In genomic region chr11:65420506-65421203, GRCh38 we compare ENCODE assay signal across 8 cellular contexts. TPM values are rescaled to one million over a fixed set of nuclear protein-coding genes. Genes with fewer than 3 reads are reported as not detected.
DNase-seq lines count a peak whose midpoint lies in the region; ATAC-seq, FAIRE-seq and TF ChIP-seq lines count a peak whose summit lies in the region.

No MANE protein-coding gene starts in this region.

- no peak overlapping the region for H3K23ac ChIP-seq in mesendoderm (ENCODE audit: low read length)

- BruUV-seq in GM12878 (replicated peaks; lab: Mats Ljungman, UMichigan), result no TSS peak

- H3K56ac ChIP-seq in mesendoderm (ENCODE audit: low read length), result peak overlapping the region; percentile 92

- no peak for TF ChIP-seq RAD21 in GM12878 (IDR thresholded peaks at IDR 0.05; ENCODE audit: insufficient read depth, low read depth, low read length)

- no peak for TF ChIP-seq EP300 in GM12878 (IDR thresholded peaks at IDR 0.05; ENCODE audit: borderline replicate concordance in 1 of 2, control insufficient read depth in 1 of 2, low read depth in 2 of 2, low read length in 2 of 2)

- H2AFZ ChIP-seq in GM12878 (ENCODE audit: control insufficient read depth, low read depth, low read length), result no peak overlapping the region

- no peaks in the 10 kb centered on the region for H3K27me3 Mint-ChIP-seq in activated naive CD4-positive, alpha-beta T cell treated with anti-CD3 and anti-CD28 coated beads, Interleukin-2, amount 50 U/mL, for 24 hours

- H3K27ac Mint-ChIP-seq in activated naive CD4-positive, alpha-beta T cell treated with anti-CD3 and anti-CD28 coated beads, Interleukin-2, amount 50 U/mL, for 24 hours, result peak overlapping the region; percentile 97

- intact Hi-C loops in GM12878 (cut with micrococcal nuclease; ENCODE audit: unreplicated experiment), result loop anchor here (5.0 kb wide), 1 partner anchor 37 kb away; no protein-coding TSS in a partner anchor

- no peak for ATAC-seq in GM12878

- in situ Hi-C loops in GM12878 (cut with MboI) (loop anchor here (10.0 kb wide), 1 partner anchor 556 kb away; no protein-coding TSS in a partner anchor), G401 (cut with HindIII; ENCODE audit: low sequenced_read_pairs) (no loop called here)

- RAD21 ChIA-PET in GM12878 (lab: Charles Lee; ENCODE audit: unreplicated experiment), result interaction anchor here (0.5 to 15.3 kb wide), 12 partner anchors 10 to 167 kb away, joined by 3 to 282 read pairs (median 10); partner anchors contain the start of gene MALAT1

- H2BK120ac ChIP-seq in mesendoderm (ENCODE audit: low read depth, low read length), result peak overlapping the region; percentile 48

- peak overlapping the region; percentile 97 for H3K18ac ChIP-seq in mesendoderm (ENCODE audit: low read length)

- peak overlapping the region; percentile 99 for H3K9ac ChIP-seq in GM12878 (ENCODE audit: control insufficient read depth, insufficient read depth, low read length)
- H3K9ac ChIP-seq in mesendoderm (ENCODE audit: low read length), result peak overlapping the region; percentile 44

- peaks cover 17% of the 10 kb centered on the region for H3K36me3 Mint-ChIP-seq in activated naive CD4-positive, alpha-beta T cell treated with anti-CD3 and anti-CD28 coated beads, Interleukin-2, amount 50 U/mL, for 24 hours

- peaks cover 96% of the 10 kb centered on the region for H3K79me2 ChIP-seq in GM12878 (ENCODE audit: control insufficient read depth, insufficient read depth, low read length)
- H3K79me2 ChIP-seq in mesendoderm (ENCODE audit: control insufficient read depth, insufficient read depth, low read length), result peaks cover 29% of the 10 kb centered on the region

- CTCF ChIA-PET in GM12878 (lab: Yijun Ruan, JAX), result interaction anchor here (0.7 to 15.3 kb wide), 17 partner anchors 8 to 87 kb away, joined by 3 to 362 read pairs (median 4); partner anchors contain the start of gene MALAT1

- no peaks in the 10 kb centered on the region for H3K9me3 Mint-ChIP-seq in activated naive CD4-positive, alpha-beta T cell treated with anti-CD3 and anti-CD28 coated beads, Interleukin-2, amount 50 U/mL, for 24 hours

- H2BK5ac ChIP-seq in mesendoderm (ENCODE audit: low read length), result peak overlapping the region; percentile 64

- H4K20me1 ChIP-seq in GM12878 (ENCODE audit: control insufficient read depth, insufficient read depth), result peaks cover 18% of the 10 kb centered on the region

- peak overlapping the region; percentile 96 for H3K4me3 Mint-ChIP-seq in activated naive CD4-positive, alpha-beta T cell treated with anti-CD3 and anti-CD28 coated beads, Interleukin-2, amount 50 U/mL, for 24 hours

- no peaks in the 10 kb centered on the region for H3K9me3 ChIP-seq in GM12878 (replicated peaks; ENCODE audit: control insufficient read depth, insufficient read depth, low read length)

- H3K27ac ChIP-seq in GM12878 (ENCODE audit: control insufficient read depth, insufficient read depth) (peak overlapping the region; percentile 100), mesendoderm (ENCODE audit: low read depth, low read length) (peak overlapping the region; percentile 93), urinary bladder (ENCODE audit: low read depth) (peak overlapping the region; percentile 96)

- peak overlapping the region; percentile 99 for H3K4ac ChIP-seq in mesendoderm (ENCODE audit: low read depth, low read length)

- H3K4me1 Mint-ChIP-seq in activated naive CD4-positive, alpha-beta T cell treated with anti-CD3 and anti-CD28 coated beads, Interleukin-2, amount 50 U/mL, for 24 hours, result peaks cover 44% of the 10 kb centered on the region

- no peaks in the 10 kb centered on the region for H3K27me3 ChIP-seq in GM12878 (replicated peaks in 1 of 2; ENCODE audit: control insufficient read depth in 2 of 2, insufficient read depth in 2 of 2, low read length in 1 of 2)
- no peaks in the 10 kb centered on the region for H3K27me3 ChIP-seq in mesendoderm (ENCODE audit: insufficient read depth, low read length, poor library complexity)

- H3K79me1 ChIP-seq in mesendoderm (ENCODE audit: low read length), result peaks cover 15% of the 10 kb centered on the region

- POLR2A ChIA-PET in GM12878 (lab: Charles Lee), result interaction anchor here (0.6 to 13.6 kb wide), 26 partner anchors 10 to 217 kb away, joined by 3 to 323 read pairs (median 4); partner anchors contain the start of genes FRMD8, MALAT1, SIPA1 and SLC25A45

- H3K4me1 ChIP-seq in GM12878 (ENCODE audit: control insufficient read depth, insufficient read depth, low read length) (peaks cover 51% of the 10 kb centered on the region), mesendoderm (ENCODE audit: control insufficient read depth, low read depth, low read length) (peaks cover 45% of the 10 kb centered on the region), urinary bladder (ENCODE audit: insufficient read depth) (no peaks in the 10 kb centered on the region)

- H3K36me3 ChIP-seq in GM12878 (ENCODE audit: control insufficient read depth in 2 of 2, insufficient read depth in 2 of 2, low read length in 1 of 2) (no peaks in the 10 kb centered on the region), mesendoderm (ENCODE audit: control insufficient read depth, insufficient read depth, low read length) (no peaks in the 10 kb centered on the region), urinary bladder (ENCODE audit: insufficient read depth) (no peaks in the 10 kb centered on the region)

- WGBS in GM12878 (ENCODE audit: insufficient coverage, insufficient replicate concordance, low lambda C conversion rate, missing lambda C conversion rate), result 0% methylated on average over 6 of the region's 6 CpGs
- no CpG with 5 or more reads among the region's 6 CpGs for WGBS in mesendoderm (ENCODE audit: extremely low coverage, insufficient coverage, low lambda C conversion rate)
- WGBS in urinary bladder, result 38% methylated on average over 6 of the region's 6 CpGs

- H3K4me2 ChIP-seq in GM12878 (ENCODE audit: control insufficient read depth, insufficient read depth) (peak overlapping the region; percentile 100), mesendoderm (ENCODE audit: low read length) (no peak overlapping the region)

- no peak overlapping the region for H4K8ac ChIP-seq in mesendoderm (ENCODE audit: low read depth, low read length)

- H3K4me3 ChIP-seq in GM12878 (peak overlapping the region; percentile 95), mesendoderm (ENCODE audit: low read length) (no peak overlapping the region), urinary bladder (ENCODE audit: low read depth, low read length) (no peak overlapping the region)

- H2BK15ac ChIP-seq in mesendoderm (replicated peaks; ENCODE audit: low read depth), result peak overlapping the region; percentile 21

- no peak overlapping the region for H4K5ac ChIP-seq in mesendoderm (ENCODE audit: low read length)

- SMC1A ChIA-PET in GM12878 (lab: Charles Lee; ENCODE audit: uncharacterized antibody, unreplicated experiment), result interaction anchor here (0.8 to 12.7 kb wide), 16 partner anchors 9 to 192 kb away, joined by 3 to 232 read pairs (median 8); partner anchors contain the start of gene MALAT1

- no peak for FAIRE-seq in GM12878 (lab: Jason Lieb, UNC)

- no peak for TF ChIP-seq CTCF in GM12878 (IDR thresholded peaks at IDR 0.05 in 2 of 3, conservative IDR thresholded peaks at IDR 0.05 in 1 of 3; ENCODE audit: control insufficient read depth in 2 of 3, extremely low read depth in 1 of 3, insufficient read depth in 1 of 3, low read depth in 3 of 3, low read length in 3 of 3)

- peak overlapping the region; percentile 98 for H2AK5ac ChIP-seq in mesendoderm (ENCODE audit: low read length)

- TF ChIP-seq POLR2A in GM12878 (IDR thresholded peaks at IDR 0.05; ENCODE audit: low read depth, low read length), result no peak; the same call in 1 of the 2 replicates

- no peak for DNase-seq in activated naive CD4-positive, alpha-beta T cell treated with Interleukin-2 at 50 U/mL for 16 hours
- no peak for DNase-seq in GM12878 (ENCODE audit: low read depth, low spot score)
- no peak for DNase-seq in mesendoderm
- no peak for DNase-seq in NCI-H2081 (lab: John Stamatoyannopoulos, UW)
- DNase-seq in G401 (ENCODE audit: low spot score), result no peak
- DNase-seq in NCI-H1436 treated with DMSO at 0.1 percent for 48 hours (lab: John Stamatoyannopoulos, UW), result no peak

RNA-seq across cellular contexts. Expression of gene NEAT1, which starts 1.9 kb away (rescaled TPM):
- total RNA-seq in GM12878 (2013; cell fraction: nucleolus; rRNA removed), result 259 and 262 TPM in 2 replicates
- total RNA-seq in GM12878 (2014; rRNA removed) (13.6 and 14.0 TPM in 2 replicates), GM12878 (2014; rRNA removed; fragmentation: Illumina TruSeq; extraction: Trizol) (40.5 and 44.2 TPM in 2 replicates), GM12878 (2021) (174 and 225 TPM in 2 replicates), urinary bladder (104 TPM)
- 275 TPM for polyA plus RNA-seq in GM12878 (2011; ENCODE audit: low read depth)
- polyA plus RNA-seq in GM12878 (2011; rRNA removed) (151 and 247 TPM in 2 replicates), GM12878 (2014; fragmentation: Illumina TruSeq; extraction: Trizol) (167 and 254 TPM in 2 replicates), GM12878 (2014; fragmentation: Nextera tagmentation; extraction: Ambion mirVana) (10 to 100 TPM; 24.3 to 98.2 TPM), GM12878 (2014; rRNA removed) (314 and 328 TPM in 2 replicates), GM12878 (2016; fragmentation: Nextera tagmentation; extraction: Ambion mirVana) (10 to 100 TPM; 27.7 to 28.3 TPM), urinary bladder (450 TPM)
- polyA plus RNA-seq in GM12878 (2011; cell fraction: cytosol; rRNA removed), result 64.2 and 104 TPM in 2 replicates
- polyA plus RNA-seq in GM12878 (2011; cell fraction: nucleus; rRNA removed), result 342 and 617 TPM in 2 replicates
- polyA plus RNA-seq in GM12878 (2012), result 284 and 343 TPM in 2 replicates
- 72.0 and 79.5 TPM in 2 replicates for polyA minus RNA-seq in GM12878 (2011; rRNA and poly(A)+ RNA removed)
- 13.8 and 14.9 TPM in 2 replicates for polyA minus RNA-seq in GM12878 (2011; cell fraction: cytosol; rRNA and poly(A)+ RNA removed)
- polyA minus RNA-seq in GM12878 (2011; cell fraction: nucleus; rRNA and poly(A)+ RNA removed), result 125 and 169 TPM in 2 replicates
- polyA plus RNA-seq in mesendoderm (2013, experiment 1 of 2), result 3.7 TPM
- polyA plus RNA-seq in mesendoderm (2013, experiment 2 of 2), result 4.5 TPM
- 4.4 and 12.4 TPM in 2 replicates for total RNA-seq in G401 (2014; rRNA removed; shearing (Covaris generic))

RNA-seq across cellular contexts. Expression of gene FRMD8, which starts 34.2 kb away (rescaled TPM):
- 52.5 and 60.5 TPM in 2 replicates for total RNA-seq in GM12878 (2013; cell fraction: nucleolus; rRNA removed)
- total RNA-seq in GM12878 (2014; rRNA removed), result 40.9 and 47.5 TPM in 2 replicates
- total RNA-seq in GM12878 (2014; rRNA removed; fragmentation: Illumina TruSeq; extraction: Trizol), result 12.2 and 14.3 TPM in 2 replicates
- total RNA-seq in GM12878 (2021), result 65.1 and 69.4 TPM in 2 replicates
- 8.2 TPM for polyA plus RNA-seq in GM12878 (2011; ENCODE audit: low read depth)
- polyA plus RNA-seq in GM12878 (2011; rRNA removed), result 8.0 and 18.4 TPM in 2 replicates
- polyA plus RNA-seq in GM12878 (2011; cell fraction: cytosol; rRNA removed), result 28.1 and 42.6 TPM in 2 replicates
- polyA plus RNA-seq in GM12878 (2011; cell fraction: nucleus; rRNA removed), result 58.9 and 140 TPM in 2 replicates
- polyA plus RNA-seq in GM12878 (2012), result 14.9 and 21.0 TPM in 2 replicates
- polyA plus RNA-seq in GM12878 (2014; fragmentation: Illumina TruSeq; extraction: Trizol), result 6.6 and 14.0 TPM in 2 replicates
- 1 to 10 TPM; 8.3 TPM for polyA plus RNA-seq in GM12878 (2014; fragmentation: Nextera tagmentation; extraction: Ambion mirVana)
- polyA plus RNA-seq in GM12878 (2014; rRNA removed), result 53.8 and 55.9 TPM in 2 replicates
- 10 to 100 TPM; 37.7 to 42.4 TPM for polyA plus RNA-seq in GM12878 (2016; fragmentation: Nextera tagmentation; extraction: Ambion mirVana)
- 26.0 and 32.5 TPM in 2 replicates for polyA minus RNA-seq in GM12878 (2011; rRNA and poly(A)+ RNA removed)
- polyA minus RNA-seq in GM12878 (2011; cell fraction: cytosol; rRNA and poly(A)+ RNA removed), result 21.4 and 21.8 TPM in 2 replicates
- polyA minus RNA-seq in GM12878 (2011; cell fraction: nucleus; rRNA and poly(A)+ RNA removed), result 33.6 and 61.0 TPM in 2 replicates
- polyA plus RNA-seq in mesendoderm (2013, experiment 1 of 2), result 10.9 TPM
- 10.4 TPM for polyA plus RNA-seq in mesendoderm (2013, experiment 2 of 2)
- 17.3 TPM for total RNA-seq in urinary bladder
- polyA plus RNA-seq in urinary bladder, result 26.3 TPM
- 31.1 and 40.1 TPM in 2 replicates for total RNA-seq in G401 (2014; rRNA removed; shearing (Covaris generic))

RNA-seq across cellular contexts. Expression of gene SLC25A45, which starts 38.2 kb away (rescaled TPM):
- total RNA-seq in GM12878 (2013; cell fraction: nucleolus; rRNA removed), result 23.1 and 23.7 TPM in 2 replicates
- total RNA-seq in GM12878 (2014; rRNA removed) (19.4 and 22.8 TPM in 2 replicates), GM12878 (2014; rRNA removed; fragmentation: Illumina TruSeq; extraction: Trizol) (10.8 and 13.1 TPM in 2 replicates), GM12878 (2021) (28.6 and 29.1 TPM in 2 replicates), urinary bladder (5.0 TPM)
- 10.7 TPM for polyA plus RNA-seq in GM12878 (2011; ENCODE audit: low read depth)
- polyA plus RNA-seq in GM12878 (2011; rRNA removed) (9.2 and 15.4 TPM in 2 replicates), GM12878 (2014; fragmentation: Illumina TruSeq; extraction: Trizol) (15.5 and 17.8 TPM in 2 replicates), GM12878 (2014; fragmentation: Nextera tagmentation; extraction: Ambion mirVana) (1 to 10 TPM; 4.1 to 9.7 TPM), GM12878 (2014; rRNA removed) (33.7 and 35.5 TPM in 2 replicates), GM12878 (2016; fragmentation: Nextera tagmentation; extraction: Ambion mirVana) (10 to 100 TPM; 31.0 to 35.2 TPM), urinary bladder (4.3 TPM)
- 20.7 and 25.7 TPM in 2 replicates for polyA plus RNA-seq in GM12878 (2011; cell fraction: cytosol; rRNA removed)
- 46.7 and 57.3 TPM in 2 replicates for polyA plus RNA-seq in GM12878 (2011; cell fraction: nucleus; rRNA removed)
- polyA plus RNA-seq in GM12878 (2012), result 17.8 and 25.4 TPM in 2 replicates
- polyA minus RNA-seq in GM12878 (2011; rRNA and poly(A)+ RNA removed), result 3.9 and 9.1 TPM in 2 replicates
- polyA minus RNA-seq in GM12878 (2011; cell fraction: cytosol; rRNA and poly(A)+ RNA removed), result 1.9 and 4.7 TPM in 2 replicates
- polyA minus RNA-seq in GM12878 (2011; cell fraction: nucleus; rRNA and poly(A)+ RNA removed), result 6.6 and 8.6 TPM in 2 replicates
- 0.95 TPM for polyA plus RNA-seq in mesendoderm (2013, experiment 1 of 2)
- polyA plus RNA-seq in mesendoderm (2013, experiment 2 of 2), result 0.76 TPM
- total RNA-seq in G401 (2014; rRNA removed; shearing (Covaris generic)), result 1.1 TPM in 1 of 2 replicates, not detected in the other
